ENCODE assay signal across 2 cellular contexts in genomic region chr12:110822821-110823415, GRCh38.
TF ChIP-seq lines count a peak whose summit lies in the region.

No MANE protein-coding gene starts in this region.

TF ChIP-seq in A549, 52 proteins besides CTCF, POLR2A, EP300 and RAD21:
- TF ChIP-seq SMC3 (IDR thresholded peaks at IDR 0.05) (no peak), HES2 (IDR thresholded peaks at IDR 0.05) (no peak), USF2 (IDR thresholded peaks at IDR 0.05) (peak; percentile 44; the same call in 1 of the 2 replicates), KDM1A (IDR thresholded peaks at IDR 0.05; ENCODE audit: low read depth) (no peak)

TF ChIP-seq in H1, 55 proteins besides CTCF, POLR2A, EP300 and RAD21:
- no peak for TF ChIP-seq KDM4A (IDR thresholded peaks at IDR 0.05; ENCODE audit: low read depth, low read length, severe bottlenecking)
- no peak for TF ChIP-seq RBBP5 (IDR thresholded peaks at IDR 0.05; ENCODE audit: borderline replicate concordance, low read depth, low read length)
- no peak for TF ChIP-seq SAP30 (IDR thresholded peaks at IDR 0.05; ENCODE audit: insufficient read depth, insufficient replicate concordance, low read length)
- no peak for TF ChIP-seq BRCA1 (IDR thresholded peaks at IDR 0.05; ENCODE audit: low read depth, low read length)
- TF ChIP-seq HDAC6 (IDR thresholded peaks at IDR 0.05; ENCODE audit: low read depth, low read length) = no peak
